2 cellular contexts compared by ENCODE assay signal in genomic region chr22:23271597-23271908, GRCh38.
TF ChIP-seq lines count a peak whose summit lies in the region.

No MANE protein-coding gene starts in this region.

TF ChIP-seq in HepG2, 621 proteins besides CTCF, POLR2A, EP300 and RAD21 (continued from another document):
- TF ChIP-seq ZHX1 (CRISPR knock-in tag; IDR thresholded peaks at IDR 0.05; ENCODE audit: low read depth) (no peak), ZNF501 (CRISPR knock-in tag; IDR thresholded peaks at IDR 0.05) (no peak), SNAPC5 (CRISPR knock-in tag; IDR thresholded peaks at IDR 0.05; ENCODE audit: borderline replicate concordance) (no peak), ZNF282 (IDR thresholded peaks at IDR 0.05; ENCODE audit: partially characterized antibody) (no peak), ZNF34 (CRISPR knock-in tag; IDR thresholded peaks at IDR 0.05; ENCODE audit: borderline replicate concordance) (no peak)
- TF ChIP-seq, protein P1, sequence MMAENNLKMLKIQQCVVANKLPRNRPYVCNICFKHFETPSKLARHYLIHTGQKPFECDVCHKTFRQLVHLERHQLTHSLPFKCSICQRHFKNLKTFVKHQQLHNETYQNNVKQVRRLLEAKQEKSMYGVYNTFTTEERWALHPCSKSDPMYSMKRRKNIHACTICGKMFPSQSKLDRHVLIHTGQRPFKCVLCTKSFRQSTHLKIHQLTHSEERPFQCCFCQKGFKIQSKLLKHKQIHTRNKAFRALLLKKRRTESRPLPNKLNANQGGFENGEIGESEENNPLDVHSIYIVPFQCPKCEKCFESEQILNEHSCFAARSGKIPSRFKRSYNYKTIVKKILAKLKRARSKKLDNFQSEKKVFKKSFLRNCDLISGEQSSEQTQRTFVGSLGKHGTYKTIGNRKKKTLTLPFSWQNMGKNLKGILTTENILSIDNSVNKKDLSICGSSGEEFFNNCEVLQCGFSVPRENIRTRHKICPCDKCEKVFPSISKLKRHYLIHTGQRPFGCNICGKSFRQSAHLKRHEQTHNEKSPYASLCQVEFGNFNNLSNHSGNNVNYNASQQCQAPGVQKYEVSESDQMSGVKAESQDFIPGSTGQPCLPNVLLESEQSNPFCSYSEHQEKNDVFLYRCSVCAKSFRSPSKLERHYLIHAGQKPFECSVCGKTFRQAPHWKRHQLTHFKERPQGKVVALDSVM (CRISPR knock-in tag; IDR thresholded peaks at IDR 0.05): 0 out of 2 replicates have a peak, but pooled peaks have one; percentile 24
- TF ChIP-seq, protein P2, sequence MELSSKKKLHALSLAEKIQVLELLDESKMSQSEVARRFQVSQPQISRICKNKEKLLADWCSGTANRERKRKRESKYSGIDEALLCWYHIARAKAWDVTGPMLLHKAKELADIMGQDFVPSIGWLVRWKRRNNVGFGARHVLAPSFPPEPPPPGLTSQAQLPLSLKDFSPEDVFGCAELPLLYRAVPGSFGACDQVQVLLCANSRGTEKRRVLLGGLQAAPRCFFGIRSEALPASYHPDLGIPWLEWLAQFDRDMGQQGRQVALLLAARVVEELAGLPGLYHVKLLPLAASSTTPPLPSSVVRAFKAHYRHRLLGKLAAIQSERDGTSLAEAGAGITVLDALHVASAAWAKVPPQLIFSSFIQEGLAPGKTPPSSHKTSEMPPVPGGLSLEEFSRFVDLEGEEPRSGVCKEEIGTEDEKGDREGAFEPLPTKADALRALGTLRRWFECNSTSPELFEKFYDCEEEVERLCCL (CRISPR knock-in tag; IDR thresholded peaks at IDR 0.05; ENCODE audit: borderline replicate concordance): no peak
TF ChIP-seq in HepG2: peak in this region for 1.

TF ChIP-seq in WTC11, 78 proteins besides CTCF, POLR2A, EP300 and RAD21 (continued from another document):
- TF ChIP-seq E2F4 (CRISPR knock-in tag; IDR thresholded peaks at IDR 0.05; ENCODE audit: borderline replicate concordance, low read depth): no peak
- TF ChIP-seq ATF3 (CRISPR knock-in tag; conservative IDR thresholded peaks at IDR 0.05): no peak
- no peak for TF ChIP-seq MXD4 (CRISPR knock-in tag; IDR thresholded peaks at IDR 0.05; ENCODE audit: borderline replicate concordance)
- TF ChIP-seq ZNF317 (CRISPR knock-in tag; IDR thresholded peaks at IDR 0.05; ENCODE audit: borderline replicate concordance, low read depth): no peak
- TF ChIP-seq CREM (CRISPR knock-in tag; IDR thresholded peaks at IDR 0.05): no peak
- no peak for TF ChIP-seq NR1H2 (CRISPR knock-in tag; IDR thresholded peaks at IDR 0.05)
TF ChIP-seq in WTC11: peak in this region for 0.
